ENCODE assay signal across 1 cellular context in the genomic region with DNA sequence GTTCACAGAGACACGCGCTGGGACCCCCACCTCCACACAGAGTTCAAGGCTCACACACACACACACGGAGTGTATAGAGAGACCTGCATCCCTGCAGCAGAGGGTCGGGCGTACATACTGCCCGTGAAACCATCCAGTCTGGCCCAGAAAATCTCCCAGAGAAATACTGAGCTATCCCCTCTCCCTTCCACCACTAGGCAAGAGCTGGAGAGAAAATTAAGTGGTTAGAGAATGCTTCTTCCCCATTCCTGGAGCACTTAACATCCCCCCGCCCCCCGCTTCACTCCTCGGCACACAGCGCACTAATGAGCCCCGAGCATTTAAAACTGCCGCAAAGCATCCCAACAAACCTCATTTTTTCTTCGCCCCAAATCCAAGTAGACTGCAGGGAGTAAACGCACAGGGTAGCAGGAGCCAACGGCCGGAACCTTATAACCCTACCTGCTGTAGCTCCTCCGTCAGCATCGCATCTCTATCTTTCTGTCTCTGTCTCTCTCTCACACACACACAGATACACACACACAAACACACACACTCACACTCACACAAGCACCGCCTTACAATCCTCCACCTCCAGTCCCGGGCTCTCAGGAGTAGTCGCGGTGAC.
TF ChIP-seq lines count a peak whose summit lies in the region.

No MANE protein-coding gene starts in this region.

TF ChIP-seq in HEK293, 187 proteins besides CTCF, POLR2A, EP300 and RAD21 (continued from another document and continues in another):
- TF ChIP-seq, protein P1, sequence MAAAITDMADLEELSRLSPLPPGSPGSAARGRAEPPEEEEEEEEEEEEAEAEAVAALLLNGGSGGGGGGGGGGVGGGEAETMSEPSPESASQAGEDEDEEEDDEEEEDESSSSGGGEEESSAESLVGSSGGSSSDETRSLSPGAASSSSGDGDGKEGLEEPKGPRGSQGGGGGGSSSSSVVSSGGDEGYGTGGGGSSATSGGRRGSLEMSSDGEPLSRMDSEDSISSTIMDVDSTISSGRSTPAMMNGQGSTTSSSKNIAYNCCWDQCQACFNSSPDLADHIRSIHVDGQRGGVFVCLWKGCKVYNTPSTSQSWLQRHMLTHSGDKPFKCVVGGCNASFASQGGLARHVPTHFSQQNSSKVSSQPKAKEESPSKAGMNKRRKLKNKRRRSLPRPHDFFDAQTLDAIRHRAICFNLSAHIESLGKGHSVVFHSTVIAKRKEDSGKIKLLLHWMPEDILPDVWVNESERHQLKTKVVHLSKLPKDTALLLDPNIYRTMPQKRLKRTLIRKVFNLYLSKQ (tag by site-specific recombination; IDR thresholded peaks at IDR 0.05; ENCODE audit: borderline replicate concordance) = no peak
- TF ChIP-seq SCRT2 (tag by site-specific recombination; IDR thresholded peaks at IDR 0.05) (no peak), INSM2 (tag by site-specific recombination; IDR thresholded peaks at IDR 0.05) (no peak), ZBTB49 (tag by site-specific recombination; IDR thresholded peaks at IDR 0.05; ENCODE audit: low read depth) (no peak), ZNF664 (tag by site-specific recombination; IDR thresholded peaks at IDR 0.05) (0 out of 2 replicates have a peak, but pooled peaks have one; percentile 40), HOXA7 (CRISPR knock-in tag; IDR thresholded peaks at IDR 0.05; ENCODE audit: borderline replicate concordance) (no peak), ZNF677 (tag by site-specific recombination; IDR thresholded peaks at IDR 0.05) (no peak), ZNF433 (tag by site-specific recombination; IDR thresholded peaks at IDR 0.05; ENCODE audit: low read depth) (no peak), SP3 (tag by site-specific recombination; IDR thresholded peaks at IDR 0.05) (no peak), ZNF600 (tag by site-specific recombination; IDR thresholded peaks at IDR 0.05) (peak; percentile 63), ZSCAN16 (tag by site-specific recombination; IDR thresholded peaks at IDR 0.05) (no peak), ZNF747 (tag by site-specific recombination; IDR thresholded peaks at IDR 0.05) (no peak), MZF1 (tag by site-specific recombination; IDR thresholded peaks at IDR 0.05; ENCODE audit: borderline replicate concordance) (no peak), ZNF121 (tag by site-specific recombination; IDR thresholded peaks at IDR 0.05) (no peak), ZSCAN4 (tag by site-specific recombination; IDR thresholded peaks at IDR 0.05) (peak; percentile 97), ZEB2 (tag by site-specific recombination; IDR thresholded peaks at IDR 0.05) (no peak), ZNF707 (tag by site-specific recombination; IDR thresholded peaks at IDR 0.05) (no peak), ZNF621 (tag by site-specific recombination; IDR thresholded peaks at IDR 0.05) (no peak), ZNF221 (tag by site-specific recombination; IDR thresholded peaks at IDR 0.05; ENCODE audit: borderline replicate concordance) (no peak), GLIS2 (tag by site-specific recombination; IDR thresholded peaks at IDR 0.05) (no peak), ZNF169 (tag by site-specific recombination; IDR thresholded peaks at IDR 0.05) (no peak), ZNF350 (tag by site-specific recombination; IDR thresholded peaks at IDR 0.05) (no peak), ZNF211 (tag by site-specific recombination; IDR thresholded peaks at IDR 0.05; ENCODE audit: low read depth) (no peak), ZNF155 (tag by site-specific recombination; IDR thresholded peaks at IDR 0.05) (no peak), ZNF645 (tag by site-specific recombination; IDR thresholded peaks at IDR 0.05) (no peak), SCRT1 (tag by site-specific recombination; IDR thresholded peaks at IDR 0.05; ENCODE audit: borderline replicate concordance) (no peak), SP2 (tag by site-specific recombination; IDR thresholded peaks at IDR 0.05) (no peak), ZNF449 (tag by site-specific recombination; IDR thresholded peaks at IDR 0.05) (no peak), KLF7 (tag by site-specific recombination; IDR thresholded peaks at IDR 0.05; ENCODE audit: borderline replicate concordance) (no peak), ZFP41 (tag by site-specific recombination; IDR thresholded peaks at IDR 0.05; ENCODE audit: borderline replicate concordance) (no peak), ZBTB21 (tag by site-specific recombination; IDR thresholded peaks at IDR 0.05) (no peak), ZFP3 (tag by site-specific recombination; IDR thresholded peaks at IDR 0.05; ENCODE audit: low read depth) (no peak), ZBTB20 (tag by site-specific recombination; IDR thresholded peaks at IDR 0.05) (peak; percentile 67), ZNF792 (tag by site-specific recombination; IDR thresholded peaks at IDR 0.05) (no peak), ZNF423 (tag by site-specific recombination; IDR thresholded peaks at IDR 0.05) (no peak), ZNF692 (tag by site-specific recombination; IDR thresholded peaks at IDR 0.05) (peak; percentile 15; the same call in 1 of the 2 replicates), ZNF623 (tag by site-specific recombination; IDR thresholded peaks at IDR 0.05) (no peak), ZNF335 (tag by site-specific recombination; conservative IDR thresholded peaks at IDR 0.05) (no peak; the same call in 1 of the 2 replicates), YY2 (tag by site-specific recombination; IDR thresholded peaks at IDR 0.05) (no peak)
- TF ChIP-seq, protein P2, sequence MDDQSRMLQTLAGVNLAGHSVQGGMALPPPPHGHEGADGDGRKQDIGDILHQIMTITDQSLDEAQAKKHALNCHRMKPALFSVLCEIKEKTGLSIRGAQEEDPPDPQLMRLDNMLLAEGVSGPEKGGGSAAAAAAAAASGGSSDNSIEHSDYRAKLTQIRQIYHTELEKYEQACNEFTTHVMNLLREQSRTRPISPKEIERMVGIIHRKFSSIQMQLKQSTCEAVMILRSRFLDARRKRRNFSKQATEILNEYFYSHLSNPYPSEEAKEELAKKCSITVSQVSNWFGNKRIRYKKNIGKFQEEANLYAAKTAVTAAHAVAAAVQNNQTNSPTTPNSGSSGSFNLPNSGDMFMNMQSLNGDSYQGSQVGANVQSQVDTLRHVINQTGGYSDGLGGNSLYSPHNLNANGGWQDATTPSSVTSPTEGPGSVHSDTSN (CRISPR knock-in tag; IDR thresholded peaks at IDR 0.05) = no peak
- TF ChIP-seq, protein P3, sequence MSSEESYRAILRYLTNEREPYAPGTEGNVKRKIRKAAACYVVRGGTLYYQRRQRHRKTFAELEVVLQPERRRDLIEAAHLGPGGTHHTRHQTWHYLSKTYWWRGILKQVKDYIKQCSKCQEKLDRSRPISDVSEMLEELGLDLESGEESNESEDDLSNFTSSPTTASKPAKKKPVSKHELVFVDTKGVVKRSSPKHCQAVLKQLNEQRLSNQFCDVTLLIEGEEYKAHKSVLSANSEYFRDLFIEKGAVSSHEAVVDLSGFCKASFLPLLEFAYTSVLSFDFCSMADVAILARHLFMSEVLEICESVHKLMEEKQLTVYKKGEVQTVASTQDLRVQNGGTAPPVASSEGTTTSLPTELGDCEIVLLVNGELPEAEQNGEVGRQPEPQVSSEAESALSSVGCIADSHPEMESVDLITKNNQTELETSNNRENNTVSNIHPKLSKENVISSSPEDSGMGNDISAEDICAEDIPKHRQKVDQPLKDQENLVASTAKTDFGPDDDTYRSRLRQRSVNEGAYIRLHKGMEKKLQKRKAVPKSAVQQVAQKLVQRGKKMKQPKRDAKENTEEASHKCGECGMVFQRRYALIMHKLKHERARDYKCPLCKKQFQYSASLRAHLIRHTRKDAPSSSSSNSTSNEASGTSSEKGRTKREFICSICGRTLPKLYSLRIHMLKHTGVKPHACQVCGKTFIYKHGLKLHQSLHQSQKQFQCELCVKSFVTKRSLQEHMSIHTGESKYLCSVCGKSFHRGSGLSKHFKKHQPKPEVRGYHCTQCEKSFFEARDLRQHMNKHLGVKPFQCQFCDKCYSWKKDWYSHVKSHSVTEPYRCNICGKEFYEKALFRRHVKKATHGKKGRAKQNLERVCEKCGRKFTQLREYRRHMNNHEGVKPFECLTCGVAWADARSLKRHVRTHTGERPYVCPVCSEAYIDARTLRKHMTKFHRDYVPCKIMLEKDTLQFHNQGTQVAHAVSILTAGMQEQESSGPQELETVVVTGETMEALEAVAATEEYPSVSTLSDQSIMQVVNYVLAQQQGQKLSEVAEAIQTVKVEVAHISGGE (tag by site-specific recombination; conservative IDR thresholded peaks at IDR 0.05; ENCODE audit: low read depth) = peak; percentile 48
- TF ChIP-seq, protein P4, sequence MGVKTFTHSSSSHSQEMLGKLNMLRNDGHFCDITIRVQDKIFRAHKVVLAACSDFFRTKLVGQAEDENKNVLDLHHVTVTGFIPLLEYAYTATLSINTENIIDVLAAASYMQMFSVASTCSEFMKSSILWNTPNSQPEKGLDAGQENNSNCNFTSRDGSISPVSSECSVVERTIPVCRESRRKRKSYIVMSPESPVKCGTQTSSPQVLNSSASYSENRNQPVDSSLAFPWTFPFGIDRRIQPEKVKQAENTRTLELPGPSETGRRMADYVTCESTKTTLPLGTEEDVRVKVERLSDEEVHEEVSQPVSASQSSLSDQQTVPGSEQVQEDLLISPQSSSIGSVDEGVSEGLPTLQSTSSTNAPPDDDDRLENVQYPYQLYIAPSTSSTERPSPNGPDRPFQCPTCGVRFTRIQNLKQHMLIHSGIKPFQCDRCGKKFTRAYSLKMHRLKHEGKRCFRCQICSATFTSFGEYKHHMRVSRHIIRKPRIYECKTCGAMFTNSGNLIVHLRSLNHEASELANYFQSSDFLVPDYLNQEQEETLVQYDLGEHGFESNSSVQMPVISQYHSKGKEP (tag by site-specific recombination; IDR thresholded peaks at IDR 0.05) = no peak
